Comparison of ENCODE assay signal across 1 cellular context in genomic region chr7:43112941-43113621, GRCh38.
TF ChIP-seq lines count a peak whose summit lies in the region.

No MANE protein-coding gene starts in this region.

TF ChIP-seq in K562, 482 proteins besides CTCF, POLR2A, EP300 and RAD21 (continued from another document):
- peak; percentile 66; the same call in 1 of the 2 replicates for TF ChIP-seq MGA (IDR thresholded peaks at IDR 0.05)
- no peak for TF ChIP-seq RFX7 (CRISPR knock-in tag; IDR thresholded peaks at IDR 0.05)
- no peak for TF ChIP-seq UBTF (IDR thresholded peaks at IDR 0.05; ENCODE audit: borderline replicate concordance in 1 of 2, low read depth in 2 of 2, low read length in 2 of 2)
- TF ChIP-seq CXXC5 (CRISPR knock-in tag; IDR thresholded peaks at IDR 0.05): peak; percentile 31; the same call in 1 of the 2 replicates
- TF ChIP-seq TCF3 (CRISPR knock-in tag; IDR thresholded peaks at IDR 0.05): no peak
- peak; percentile 89 for TF ChIP-seq NFATC3 (IDR thresholded peaks at IDR 0.05)
- TF ChIP-seq ZNF263 (CRISPR knock-in tag; IDR thresholded peaks at IDR 0.05; ENCODE audit: borderline replicate concordance): peak; percentile 35; the same call in 1 of the 2 replicates
- peak; percentile 43 to 70 for TF ChIP-seq E2F6 (IDR thresholded peaks at IDR 0.05; ENCODE audit: borderline replicate concordance in 1 of 2, extremely low read depth in 1 of 2, insufficient read depth in 1 of 2, insufficient read length in 1 of 2, low read depth in 1 of 2, low read length in 1 of 2, poor library complexity in 1 of 2, severe bottlenecking in 1 of 2)
